ENCODE assay signal across 19 cellular contexts in the genomic region with DNA sequence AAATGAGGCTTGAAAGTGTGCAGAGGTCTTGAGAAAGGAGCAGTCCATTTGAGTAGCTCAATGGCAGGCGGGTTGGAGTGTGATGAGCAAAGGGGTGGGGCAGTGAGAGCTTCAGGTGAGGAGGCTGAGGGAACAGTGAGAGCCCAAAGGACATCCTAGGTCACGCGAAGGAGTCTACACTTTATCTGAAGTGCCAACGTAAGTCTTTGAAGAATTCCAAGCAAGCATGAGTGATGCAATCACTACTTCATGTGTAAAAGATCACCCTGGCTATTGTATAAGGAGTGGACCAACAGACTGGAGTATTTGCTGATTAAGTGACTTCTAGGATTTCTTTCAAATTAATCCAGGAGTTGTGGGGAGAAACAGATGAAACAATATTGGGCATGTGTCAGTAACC.
DNase-seq lines count a peak whose midpoint lies in the region; ATAC-seq, FAIRE-seq and TF ChIP-seq lines count a peak whose summit lies in the region.
"Had no signal": no experiment of that assay in that cellular context is flagged by ENCODE, and none has a peak within 500 bp of the region (broad histone marks: within the 10 kb centered on the region; RNA-seq: fewer than 3 reads in every experiment).

No MANE protein-coding gene starts in this region.

- DNase-seq in HepG2 (ENCODE audit: low spot score): no peak
- no peak for DNase-seq in right lobe of liver
- DNase-seq in activated T-helper 1 cell treated with anti-CD3 and anti-CD28 coated beads, Interleukin-12 subunit alpha, Interleukin-12 subunit beta, Interleukin-2, Interleukin-4 antibody, amounts not matched to agents 30 ng/mL and 10 ng/mL and 1 ng/mL, durations not matched to agents 14 hours and 24 hours and 36 hours (ENCODE audit: low spot score): no peak
- no peak for DNase-seq in lower lobe of right lung
- DNase-seq in SK-N-DZ (ENCODE audit: low spot score): no peak
- no peak for DNase-seq in stimulated activated CD4-positive, alpha-beta T cell treated with anti-CD3 and anti-CD28 coated beads, Interleukin-2, amount 100 ng/mL, for 48 hours
- DNase-seq in GF-D8 (lab: John Stamatoyannopoulos, UW): no peak
- DNase-seq: activated CD4-positive, alpha-beta T cell treated with anti-CD3 and anti-CD28 coated beads for 1 hour; GDM1; left ventricle myocardium inferior; MG63; NCI-H1694 treated with DMSO at 0.1 percent for 48 hours; NCI-H510A; psoas muscle; SIG-M5 had no signal

- H3K79me2 ChIP-seq in HepG2 (ENCODE audit: insufficient read depth, low read length): no peaks in the 10 kb centered on the region

- H3K9me3 ChIP-seq in HepG2 (ENCODE audit: low read length) (no peaks in the 10 kb centered on the region), right lobe of liver (no peaks in the 10 kb centered on the region), lower lobe of right lung (no peaks in the 10 kb centered on the region)
- H3K9me3 ChIP-seq: HAP-1, left ventricle myocardium inferior, MG63, psoas muscle had no signal

- H2AFZ ChIP-seq in HepG2 (ENCODE audit: low read length): no peak overlapping the region

- TF ChIP-seq POLR2A in HepG2 (IDR thresholded peaks at IDR 0.05; ENCODE audit: insufficient read depth in 1 of 2, low read depth in 2 of 2, low read length in 2 of 2): no peak
- TF ChIP-seq POLR2A in right lobe of liver (IDR thresholded peaks at IDR 0.05): no peak

- CTCF ChIA-PET in HepG2 (lab: Yijun Ruan, JAX; ENCODE audit: low intra/inter-chr PET ratio, low total read pairs): no interaction called here

- TF ChIP-seq EP300 in HepG2 (IDR thresholded peaks at IDR 0.05; ENCODE audit: low read depth in 2 of 2, low read length in 2 of 2) (no peak), HepG2 (CRISPR knock-in tag; IDR thresholded peaks at IDR 0.05; ENCODE audit: borderline replicate concordance) (no peak)

- TF ChIP-seq RAD21 in HepG2 (CRISPR knock-in tag; IDR thresholded peaks at IDR 0.05): no peak

- H3K27ac Mint-ChIP-seq in activated T-helper 1 cell treated with anti-CD3 and anti-CD28 coated beads, Interleukin-12 subunit alpha, Interleukin-12 subunit beta, Interleukin-2, Interleukin-4 antibody, amounts not matched to agents 30 ng/mL and 10 ng/mL and 1 ng/mL, durations not matched to agents 14 hours and 24 hours and 36 hours: peak overlapping the region; percentile 76

- in situ Hi-C loops in HepG2 (cut with HindIII; ENCODE audit: extremely low pct_ligation_motif_present, low pct_unique_long_range_greater_than_20kb): loop anchor here (10.0 kb wide), 1 partner anchor 61 kb away; no protein-coding TSS in a partner anchor

- no peak overlapping the region for H3K4me2 ChIP-seq in HepG2 (ENCODE audit: low read depth, low read length)

- H3K36me3 Mint-ChIP-seq in activated T-helper 1 cell treated with anti-CD3 and anti-CD28 coated beads, Interleukin-12 subunit alpha, Interleukin-12 subunit beta, Interleukin-2, Interleukin-4 antibody, amounts not matched to agents 30 ng/mL and 10 ng/mL and 1 ng/mL, durations not matched to agents 14 hours and 24 hours and 36 hours (ENCODE audit: low read depth): peaks cover 72% of the 10 kb centered on the region

- H3K27ac ChIP-seq in HepG2 (ENCODE audit: extremely low read length, insufficient read depth, low read length) (no peak overlapping the region), right lobe of liver (no peak overlapping the region), lower lobe of right lung (no peak overlapping the region)
- H3K27ac ChIP-seq: coronary artery, left ventricle myocardium inferior, psoas muscle had no signal

- no peak for FAIRE-seq in HepG2 (lab: Jason Lieb, UNC)
- FAIRE-seq: frontal cortex had no signal

- ATAC-seq in HepG2 (no peak), right lobe of liver (no peak), lower lobe of right lung (peak; percentile 67 to 80), HG02938 (IDR thresholded peaks at IDR 0.05; ENCODE audit: unreplicated experiment) (no peak)
- ATAC-seq: psoas muscle had no signal

- H3K27me3 ChIP-seq in HepG2 (ENCODE audit: control insufficient read depth in 1 of 2, insufficient read depth in 2 of 2, low read length in 2 of 2): no peaks in the 10 kb centered on the region
- no peaks in the 10 kb centered on the region for H3K27me3 ChIP-seq in right lobe of liver
- H3K27me3 ChIP-seq in lower lobe of right lung (ENCODE audit: low read depth): no peaks in the 10 kb centered on the region
- H3K27me3 ChIP-seq: MG63 had no signal

- H3K4me3 Mint-ChIP-seq in activated T-helper 1 cell treated with anti-CD3 and anti-CD28 coated beads, Interleukin-12 subunit alpha, Interleukin-12 subunit beta, Interleukin-2, Interleukin-4 antibody, amounts not matched to agents 30 ng/mL and 10 ng/mL and 1 ng/mL, durations not matched to agents 14 hours and 24 hours and 36 hours: no peak overlapping the region

- POLR2A ChIA-PET in HepG2 (lab: Yijun Ruan, JAX): interaction anchor here (5.1 to 5.6 kb wide), 3 partner anchors 9 to 24 kb away, joined by 60 to 146 read pairs (median 99); no protein-coding TSS in a partner anchor

- peaks cover 88% of the 10 kb centered on the region for H3K4me1 Mint-ChIP-seq in activated T-helper 1 cell treated with anti-CD3 and anti-CD28 coated beads, Interleukin-12 subunit alpha, Interleukin-12 subunit beta, Interleukin-2, Interleukin-4 antibody, amounts not matched to agents 30 ng/mL and 10 ng/mL and 1 ng/mL, durations not matched to agents 14 hours and 24 hours and 36 hours (ENCODE audit: low read depth)

- H4K20me1 ChIP-seq in HepG2 (ENCODE audit: insufficient read depth, low read length): no peaks in the 10 kb centered on the region

- H3K4me1 ChIP-seq in HepG2 (ENCODE audit: insufficient read depth, low read length) (peaks cover 67% of the 10 kb centered on the region), right lobe of liver (peaks cover 0 to 29% (median 11%) of the 10 kb centered on the region in 4 donors), lower lobe of right lung (peaks cover 51% of the 10 kb centered on the region)

- WGBS in HepG2 (ENCODE audit: low lambda C conversion rate): 97% methylated on average over 4 of the region's 4 CpGs
- 89% methylated on average over 4 of the region's 4 CpGs for WGBS in right lobe of liver (ENCODE audit: insufficient coverage, low coverage, low lambda C conversion rate, missing lambda C conversion rate)

- intact Hi-C loops in HepG2 (cut with micrococcal nuclease; ENCODE audit: unreplicated experiment): loop anchor here (10.0 kb wide), 1 partner anchor 299 kb away; no protein-coding TSS in a partner anchor
- intact Hi-C loops in right lobe of liver (cut with DNase I): no loop called here
- intact Hi-C loops in activated T-helper 1 cell treated with anti-CD3 and anti-CD28 coated beads, Interleukin-12 subunit alpha, Interleukin-12 subunit beta, Interleukin-2, Interleukin-4 antibody, amounts not matched to agents 30 ng/mL and 10 ng/mL and 1 ng/mL, durations not matched to agents 14 hours and 24 hours and 36 hours (cut with micrococcal nuclease): loop anchor here (5.0 kb wide), 1 partner anchor 33 kb away; no protein-coding TSS in a partner anchor
- intact Hi-C loops in lower lobe of right lung (cut with DNase I): no loop called here

- no peaks in the 10 kb centered on the region for H3K9me3 Mint-ChIP-seq in activated T-helper 1 cell treated with anti-CD3 and anti-CD28 coated beads, Interleukin-12 subunit alpha, Interleukin-12 subunit beta, Interleukin-2, Interleukin-4 antibody, amounts not matched to agents 30 ng/mL and 10 ng/mL and 1 ng/mL, durations not matched to agents 14 hours and 24 hours and 36 hours

- no peaks in the 10 kb centered on the region for H3K27me3 Mint-ChIP-seq in activated T-helper 1 cell treated with anti-CD3 and anti-CD28 coated beads, Interleukin-12 subunit alpha, Interleukin-12 subunit beta, Interleukin-2, Interleukin-4 antibody, amounts not matched to agents 30 ng/mL and 10 ng/mL and 1 ng/mL, durations not matched to agents 14 hours and 24 hours and 36 hours (ENCODE audit: insufficient read depth)

- no peak for TF ChIP-seq CTCF in HepG2 (CRISPR knock-in tag; IDR thresholded peaks at IDR 0.05)
- no peak for TF ChIP-seq CTCF in right lobe of liver (IDR thresholded peaks at IDR 0.05)
- TF ChIP-seq CTCF in lower lobe of right lung (IDR thresholded peaks at IDR 0.05): no peak

- BruUV-seq in HepG2 (replicated peaks; lab: Mats Ljungman, UMichigan): no TSS peak

- H3K36me3 ChIP-seq in HepG2 (replicated peaks in 1 of 2; ENCODE audit: control insufficient read depth in 1 of 2, insufficient read depth in 2 of 2, low read length in 2 of 2): no peaks in the 10 kb centered on the region
- no peaks in the 10 kb centered on the region for H3K36me3 ChIP-seq in right lobe of liver
- H3K36me3 ChIP-seq in lower lobe of right lung: peaks cover 10% of the 10 kb centered on the region
- H3K36me3 ChIP-seq: HAP-1, left ventricle myocardium inferior, MG63 had no signal

- H3K9ac ChIP-seq in HepG2 (ENCODE audit: insufficient read depth, low read depth, low read length): no peak overlapping the region

- no peak overlapping the region for H3K4me3 ChIP-seq in HepG2 (replicated peaks in 1 of 3; ENCODE audit: insufficient read depth in 1 of 3, low read depth in 2 of 3, low read length in 3 of 3)
- no peak overlapping the region for H3K4me3 ChIP-seq in right lobe of liver
- H3K4me3 ChIP-seq in lower lobe of right lung: no peak overlapping the region
- H3K4me3 ChIP-seq: coronary artery, HAP-1, left ventricle myocardium inferior, MG63, psoas muscle had no signal

TF ChIP-seq in HepG2, 621 proteins besides CTCF, POLR2A, EP300 and RAD21:
- TF ChIP-seq CC2D1A (CRISPR knock-in tag; IDR thresholded peaks at IDR 0.05) (no peak), CEBPB (IDR thresholded peaks at IDR 0.05; ENCODE audit: borderline replicate concordance, low read depth, low read length) (peak; percentile 50; the same call in 1 of the 2 replicates), MAFK (conservative IDR thresholded peaks at IDR 0.05 in 1 of 2, IDR thresholded peaks at IDR 0.05 in 1 of 2; ENCODE audit: low read length in 2 of 2) (0 out of 4 replicates have a peak, but pooled peaks of 1 of the 2 experiments have one; percentile 14)

Comparison
In these comparisons a context has a peak if more than half of its experiments do, and no peak if none do; other contexts are left out.
1. intact Hi-C loops: an anchor here in HepG2 (10.0 kb wide) and activated T-helper 1 cell treated with anti-CD3 and anti-CD28 coated beads, Interleukin-12 subunit alpha, Interleukin-12 subunit beta, Interleukin-2, Interleukin-4 antibody, amounts not matched to agents 30 ng/mL and 10 ng/mL and 1 ng/mL, durations not matched to agents 14 hours and 24 hours and 36 hours (5.0 kb wide); none called in right lobe of liver and lower lobe of right lung.
2. ATAC-seq: peak in lower lobe of right lung (2 of 2); none in HepG2 (single experiment), right lobe of liver (0 of 4) and HG02938 (single experiment).